ENCODE assay signal across 10 cellular contexts in genomic region chr6:151043944-151044343, GRCh38.
DNase-seq lines count a peak whose midpoint lies in the region; ATAC-seq, FAIRE-seq and TF ChIP-seq lines count a peak whose summit lies in the region.
"Had no signal": no experiment of that assay in that cellular context is flagged by ENCODE, and none has a peak within 500 bp of the region (broad histone marks: within the 10 kb centered on the region; RNA-seq: fewer than 3 reads in every experiment).

No MANE protein-coding gene starts in this region.

- POLR2A ChIA-PET in A549 (lab: Yijun Ruan, JAX) = interaction anchor here (1.2 kb wide), 1 partner anchor 24 kb away, joined by 3 read pairs; no protein-coding TSS in a partner anchor
- POLR2A ChIA-PET in Panc1 (lab: Charles Lee) = no interaction called here

- H3K9me3 ChIP-seq in A549 = peaks cover 5% of the 10 kb centered on the region; the same call in 1 of the 3 replicates
- no peaks in the 10 kb centered on the region; the same call in 1 of the 2 replicates for H3K9me3 ChIP-seq in Panc1 (ENCODE audit: control insufficient read depth, insufficient read depth, low read depth, low read length)
- H3K9me3 ChIP-seq in esophagus squamous epithelium = no peaks in the 10 kb centered on the region

- H3K36me3 ChIP-seq in Panc1 (ENCODE audit: control insufficient read depth, insufficient read depth, low read length) (no peaks in the 10 kb centered on the region; the same call in 1 of the 2 replicates), esophagus squamous epithelium (no peaks in the 10 kb centered on the region)
- H3K36me3 ChIP-seq: cardiac muscle cell had no signal

- TF ChIP-seq EP300 in A549 (IDR thresholded peaks at IDR 0.05) = no peak

- H3K4me3 Mint-ChIP-seq in progenitor cell of endocrine pancreas (ENCODE audit: low read depth) = no peak overlapping the region
- no peak overlapping the region for H3K4me3 Mint-ChIP-seq in stimulated activated naive CD8-positive, alpha-beta T cell treated with anti-CD3 and anti-CD28 coated beads, Interleukin-15, amount 100 ng/mL, for 72 hours

- H3K27me3 ChIP-seq in Panc1 (ENCODE audit: control insufficient read depth, insufficient read depth, low read length) = no peaks in the 10 kb centered on the region
- no peaks in the 10 kb centered on the region for H3K27me3 ChIP-seq in esophagus squamous epithelium
- H3K27me3 ChIP-seq: cardiac muscle cell had no signal

- H3K4me1 Mint-ChIP-seq in progenitor cell of endocrine pancreas (ENCODE audit: low read depth) = peaks cover 5% of the 10 kb centered on the region
- no peaks in the 10 kb centered on the region for H3K4me1 Mint-ChIP-seq in stimulated activated naive CD8-positive, alpha-beta T cell treated with anti-CD3 and anti-CD28 coated beads, Interleukin-15, amount 100 ng/mL, for 72 hours

- no peaks in the 10 kb centered on the region for H3K27me3 Mint-ChIP-seq in progenitor cell of endocrine pancreas
- no peaks in the 10 kb centered on the region for H3K27me3 Mint-ChIP-seq in stimulated activated naive CD8-positive, alpha-beta T cell treated with anti-CD3 and anti-CD28 coated beads, Interleukin-15, amount 100 ng/mL, for 72 hours

- intact Hi-C loops in Panc1 (cut with micrococcal nuclease; ENCODE audit: unreplicated experiment) (no loop called here), esophagus squamous epithelium (cut with DNase I) (no loop called here)

- peaks cover 77% of the 10 kb centered on the region for H3K4me1 ChIP-seq in A549
- peaks cover 51% of the 10 kb centered on the region for H3K4me1 ChIP-seq in Panc1 (ENCODE audit: control insufficient read depth, insufficient read depth, low read length)
- H3K4me1 ChIP-seq in esophagus squamous epithelium = peaks cover 4 to 25% (median 6%) of the 10 kb centered on the region in 3 donors

- 69% methylated on average over 4 of the region's 4 CpGs for whole genome bisulfite sequencing in A549 (ENCODE audit: missing lambda C conversion rate)
- WGBS in esophagus squamous epithelium, 2 donors = 74 to 89% methylated on average over 4 of the region's 4 CpGs

- no peaks in the 10 kb centered on the region for H3K9me3 Mint-ChIP-seq in progenitor cell of endocrine pancreas (ENCODE audit: low read depth)
- peaks cover 5 to 24% of the 10 kb centered on the region in 2 donors for H3K9me3 Mint-ChIP-seq in stimulated activated naive CD8-positive, alpha-beta T cell treated with anti-CD3 and anti-CD28 coated beads, Interleukin-15, amount 100 ng/mL, for 72 hours

- H3K4me3 ChIP-seq in A549 = no peak overlapping the region
- no peak overlapping the region for H3K4me3 ChIP-seq in Panc1 (ENCODE audit: low read depth in 2 of 2, low read length in 2 of 2)
- no peak overlapping the region for H3K4me3 ChIP-seq in esophagus squamous epithelium
- H3K4me3 ChIP-seq: cardiac muscle cell had no signal

- H3K36me3 Mint-ChIP-seq in progenitor cell of endocrine pancreas (ENCODE audit: insufficient read depth) = peaks cover 14% of the 10 kb centered on the region

- TF ChIP-seq RAD21 in A549 (conservative IDR thresholded peaks at IDR 0.05 in 1 of 2, IDR thresholded peaks at IDR 0.05 in 1 of 2) = no peak

- TF ChIP-seq CTCF in A549 (IDR thresholded peaks at IDR 0.05) (no peak), Panc1 (IDR thresholded peaks at IDR 0.05) (no peak), esophagus squamous epithelium (IDR thresholded peaks at IDR 0.05) (no peak), progenitor cell of endocrine pancreas (IDR thresholded peaks at IDR 0.05; ENCODE audit: unreplicated experiment) (no peak)

- no peak for TF ChIP-seq POLR2A in A549 (IDR thresholded peaks at IDR 0.05; ENCODE audit: low read length)
- TF ChIP-seq POLR2A in esophagus squamous epithelium (IDR thresholded peaks at IDR 0.05) = no peak

- BruUV-seq in Panc1 (replicated peaks; lab: Mats Ljungman, UMichigan) = no TSS peak

- H3K27ac ChIP-seq in A549 (peak overlapping the region; percentile 92 to 99), Panc1 (ENCODE audit: low read length) (peak overlapping the region; percentile 94), esophagus squamous epithelium (peak overlapping the region in 3 of 4 donors; percentile 11 to 74 (median 65))
- H3K27ac ChIP-seq: cardiac muscle cell had no signal

- DNase-seq in A549 (ENCODE audit: low read depth in 1 of 2, low spot score in 1 of 2) (no peak), Panc1 (ENCODE audit: low read depth, low spot score) (no peak), esophagus squamous epithelium (lab: John Stamatoyannopoulos, UW) (no peak), progenitor cell of endocrine pancreas (ENCODE audit: low spot score, unreplicated experiment) (no peak), DMS153 (lab: John Stamatoyannopoulos, UW) (no peak)
- no peak for DNase-seq in stimulated activated naive CD8-positive, alpha-beta T cell treated with anti-CD3 and anti-CD28 coated beads, Interleukin-15, amount 100 ng/mL, for 72 hours
- DNase-seq: activated naive CD4-positive, alpha-beta T cell treated with Interleukin-2 at 50 U/mL for 16 hours had no signal

- FAIRE-seq in A549 (lab: Jason Lieb, UNC) = no peak

- ATAC-seq in A549 (no peak), Panc1 (no peak), GM18858 (IDR thresholded peaks at IDR 0.05; ENCODE audit: unreplicated experiment) (no peak)
- ATAC-seq in stimulated activated naive CD8-positive, alpha-beta T cell treated with anti-CD3 and anti-CD28 coated beads, Interleukin-15, amount 100 ng/mL, for 72 hours = no peak
- ATAC-seq in activated CD4-positive, CD25-positive, alpha-beta regulatory T cell treated with anti-CD3 and anti-CD28 coated beads, Interleukin-2, amount 50 U/mL, for 24 hours = no peak

- peak overlapping the region; percentile 80 for H3K4me2 ChIP-seq in A549

- H3K27ac Mint-ChIP-seq in progenitor cell of endocrine pancreas = peak overlapping the region; percentile 87
- H3K27ac Mint-ChIP-seq in stimulated activated naive CD8-positive, alpha-beta T cell treated with anti-CD3 and anti-CD28 coated beads, Interleukin-15, amount 100 ng/mL, for 72 hours = no peak overlapping the region

- in situ Hi-C loops in Panc1 (cut with HindIII; ENCODE audit: low pct_unique_long_range_greater_than_20kb, low sequenced_read_pairs) = no loop called here

- CTCF ChIA-PET in A549 (lab: Yijun Ruan, JAX) = interaction anchor here (1.2 to 2.6 kb wide), 2 partner anchors 29 to 280 kb away, joined by 3 to 9 read pairs; no protein-coding TSS in a partner anchor
- CTCF ChIA-PET in Panc1 (lab: Charles Lee) = no interaction called here

TF ChIP-seq in A549, 52 proteins besides CTCF, POLR2A, EP300 and RAD21:
- TF ChIP-seq JUN (IDR thresholded peaks at IDR 0.05) (no peak), HOXB13 (CRISPR knock-in tag; IDR thresholded peaks at IDR 0.05; ENCODE audit: low read depth) (peak; percentile 51; the same call in 1 of the 2 replicates), MYC (IDR thresholded peaks at IDR 0.05; ENCODE audit: borderline replicate concordance, low read length) (no peak)
